ENCODE assay signal across 8 cellular contexts in the genomic region with DNA sequence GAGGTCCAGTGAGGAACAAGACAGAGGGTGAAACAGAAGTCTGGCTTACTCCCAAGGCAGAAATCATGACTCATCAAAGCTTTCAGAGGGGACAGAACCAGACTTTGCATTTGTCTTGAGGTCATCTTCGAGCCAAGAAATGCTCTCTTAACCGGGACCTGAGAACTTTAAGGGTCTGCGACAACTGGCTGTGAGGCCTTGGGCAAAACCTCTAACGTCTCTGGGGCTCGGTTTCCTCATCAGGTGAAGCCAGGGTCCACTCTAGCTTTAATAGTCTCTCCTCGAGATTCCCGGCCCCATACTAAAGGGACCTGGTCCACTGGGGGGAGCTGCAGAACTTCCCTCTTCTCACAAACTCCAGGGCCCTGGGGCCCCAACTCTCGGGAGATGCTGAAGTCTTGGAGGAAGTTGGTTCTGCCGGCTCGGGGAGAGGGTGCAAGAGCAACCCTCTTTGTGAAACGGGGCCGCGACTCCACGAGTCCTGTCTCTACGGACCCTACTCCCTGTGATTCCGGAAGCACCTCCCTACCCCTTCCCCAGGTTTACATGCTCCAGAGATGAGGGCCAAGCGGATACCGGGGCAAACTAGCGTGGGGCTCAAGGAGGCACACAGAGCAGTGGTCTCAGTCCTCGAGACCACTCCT. TPM values are rescaled to one million over a fixed set of nuclear protein-coding genes. Genes with fewer than 3 reads are reported as not detected.
A peak's percentile ranks its signal among the peaks of the same experiment; 100 is the strongest.
DNase-seq lines count a peak whose midpoint lies in the region; ATAC-seq and TF ChIP-seq lines count a peak whose summit lies in the region.

No MANE protein-coding gene starts in this region.

- intact Hi-C loops in posterior vena cava (cut with DNase I): loop anchor here in 1 of 2 donors (10.0 kb wide), 1 partner anchor 162 kb away; no protein-coding TSS in a partner anchor

- peak; percentile 23 for TF ChIP-seq CTCF in C4-2B (conservative IDR thresholded peaks at IDR 0.05)

- peak; percentile 9 for DNase-seq in SIG-M5 (lab: John Stamatoyannopoulos, UW)
- peak; percentile 90 for DNase-seq in astrocyte of the hippocampus (ENCODE audit: low read depth, low spot score)
- DNase-seq in hepatic stellate cell (ENCODE audit: low spot score): peak; percentile 85
- DNase-seq in posterior vena cava (ENCODE audit: low spot score): peak; percentile 91
- DNase-seq in GM19240 (ENCODE audit: insufficient read length, low spot score): no peak

- no peak overlapping the region; the same call in 1 of the 2 replicates for H3K27ac ChIP-seq in C4-2B

- ATAC-seq in GM19025 (IDR thresholded peaks at IDR 0.05; ENCODE audit: low read depth, unreplicated experiment): peak; percentile 28
- peak; percentile 36 for ATAC-seq in HG03460 (IDR thresholded peaks at IDR 0.05; ENCODE audit: unreplicated experiment)

RNA-seq across cellular contexts. Expression of a gene that starts 2.6 kb away (rescaled TPM):
- 10 to 100 TPM; 32.2 to 53.1 TPM for total RNA-seq in posterior vena cava
